In the genomic region with DNA sequence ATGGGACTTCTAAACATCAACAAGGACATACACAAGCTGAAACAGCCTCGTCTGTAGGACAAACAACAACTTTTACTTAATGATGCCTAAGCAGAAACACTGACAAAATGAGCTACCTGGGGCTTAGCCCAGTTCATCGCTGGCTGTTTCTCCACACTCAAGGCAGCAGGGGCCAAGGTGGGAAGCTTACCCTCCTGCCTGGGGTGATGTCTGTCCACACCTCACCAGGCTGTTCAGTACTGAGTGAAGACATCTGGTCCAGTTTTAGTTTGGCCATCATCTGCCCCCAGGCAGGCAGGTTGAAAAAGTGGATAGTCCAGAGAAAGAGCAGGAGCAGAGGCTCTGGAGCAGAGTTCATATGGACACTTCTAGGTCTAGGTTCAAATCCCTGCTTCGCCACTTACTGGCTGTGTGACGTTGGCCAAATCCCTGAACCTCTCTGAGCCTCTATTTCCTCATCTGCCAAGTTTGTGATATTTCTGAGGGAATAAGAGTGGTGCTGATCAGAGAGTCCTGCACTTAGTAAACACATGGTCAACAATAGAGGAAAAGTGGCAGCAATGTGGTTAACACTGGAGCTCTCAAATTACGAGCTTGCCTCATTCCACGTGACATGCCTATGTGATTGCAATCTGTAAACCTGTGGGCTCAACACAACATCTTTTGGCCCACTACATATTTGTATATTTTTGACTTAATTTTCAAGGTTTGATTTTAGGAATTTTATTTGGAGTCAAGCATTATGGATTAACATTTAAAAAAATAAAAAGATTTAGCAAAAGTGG, we compare ENCODE assay signal across 21 cellular contexts.
"Had no signal": no experiment of that assay in that cellular context is flagged by ENCODE, and none has a peak within 500 bp of the region (broad histone marks: within the 10 kb centered on the region; RNA-seq: fewer than 3 reads in every experiment).

No MANE protein-coding gene starts in this region.

- H3K9me3 ChIP-seq: body of pancreas, colonic mucosa, esophagus squamous epithelium, gastrocnemius medialis, mucosa of descending colon, testis, transverse colon had no signal

- H3K27me3 ChIP-seq: body of pancreas, colonic mucosa, esophagus squamous epithelium, gastrocnemius medialis, testis, transverse colon had no signal

- DNase-seq: activated B cell treated with CpG ODN at 0.5 μM for 24 hours; activated CD4-positive, alpha-beta T cell treated with anti-CD3 and anti-CD28 coated beads, Interleukin-2, amount 50 U/mL, for 4 hours; activated naive CD4-positive, alpha-beta T cell; activated T-cell treated with anti-CD3 and anti-CD28 coated beads for 4 hours; activated T-cell treated with anti-CD3 and anti-CD28 coated beads, Interleukin-2, amount 50 U/mL, for 72 hours; anterior cingulate cortex; body of pancreas; colonic mucosa; effector CD8-positive, alpha-beta T cell; esophagus squamous epithelium; gastrocnemius medialis; glutamatergic neuron; left ventricle myocardium superior; mucosa of descending colon; right cardiac atrium; stimulated activated CD4-positive, alpha-beta T cell treated with anti-CD3 and anti-CD28 coated beads, Interleukin-4, amount 100 ng/mL, for 1 hour; stimulated activated naive CD8-positive, alpha-beta T cell treated with anti-CD3 and anti-CD28 coated beads, Interleukin-15, Interleukin-2, amounts not matched to agents 100 U/mL and 50 U/mL, for 24 hours; testis; transverse colon had no signal

- H3K4me3 ChIP-seq: body of pancreas, colonic mucosa, esophagus squamous epithelium, gastrocnemius medialis, mucosa of descending colon, testis, transverse colon had no signal

- ATAC-seq: activated naive CD4-positive, alpha-beta T cell treated with anti-CD3 and anti-CD28 coated beads, Interleukin-2, amount 50 U/mL, for 72 hours; activated T-cell treated with anti-CD3 and anti-CD28 coated beads, Interleukin-2, amount 50 U/mL, for 72 hours; body of pancreas; gastrocnemius medialis; left ventricle myocardium superior; mucosa of descending colon; right cardiac atrium; stimulated activated naive CD8-positive, alpha-beta T cell treated with anti-CD3 and anti-CD28 coated beads, Interleukin-15, Interleukin-2, amounts not matched to agents 100 U/mL and 50 U/mL, for 24 hours had no signal

- H3K36me3 ChIP-seq: colonic mucosa, esophagus squamous epithelium, gastrocnemius medialis, transverse colon had no signal

- H3K4me1 ChIP-seq: body of pancreas, colonic mucosa, esophagus squamous epithelium, gastrocnemius medialis, testis, transverse colon had no signal

- H3K27ac ChIP-seq: body of pancreas, colonic mucosa, epithelial cell of prostate, esophagus squamous epithelium, gastrocnemius medialis, testis, transverse colon had no signal
